Comparison of ENCODE assay signal across 8 cellular contexts in the genomic region with DNA sequence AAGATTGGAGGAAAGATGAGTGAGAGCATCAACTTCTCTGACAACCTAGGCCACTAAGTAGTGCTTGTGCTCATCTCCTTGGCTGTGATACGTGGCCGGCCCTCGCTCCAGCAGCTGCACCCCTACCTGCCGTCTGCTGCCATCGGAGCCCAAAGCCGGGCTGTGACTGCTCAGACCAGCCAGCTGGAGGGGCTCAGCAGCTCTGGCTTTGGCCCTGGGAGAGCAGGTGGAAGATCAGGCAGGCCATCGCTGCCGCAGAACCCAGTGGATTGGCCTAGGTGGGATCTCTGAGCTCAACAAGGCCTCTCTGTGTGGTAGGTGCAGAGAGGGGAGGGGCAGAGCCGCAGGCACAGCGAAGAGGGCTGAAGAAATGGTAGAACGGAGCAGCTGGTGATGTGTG. TPM values are rescaled to one million over a fixed set of nuclear protein-coding genes. Genes with fewer than 3 reads are reported as not detected.
DNase-seq lines count a peak whose midpoint lies in the region; ATAC-seq and TF ChIP-seq lines count a peak whose summit lies in the region.
"Not testable (repeated sequence)": the region's sequence is repeated elsewhere in the genome, so short reads cannot be mapped to it uniquely, and the experiment has no call there.
"Had no signal": no experiment of that assay in that cellular context is flagged by ENCODE, and none has a peak within 500 bp of the region (broad histone marks: within the 10 kb centered on the region; RNA-seq: fewer than 3 reads in every experiment).

No MANE protein-coding gene starts in this region.

- H3K27me3 Mint-ChIP-seq in activated naive CD4-positive, alpha-beta T cell treated with anti-CD3 and anti-CD28 coated beads, Interleukin-2, amount 50 U/mL, for 24 hours; stimulated activated naive B cell treated with anti-CD40 and anti-IgM and Interleukin-4, amounts not matched to agents 10 μg/mL and 1 μg/mL and 100 μg/mL, for 72 hours: not testable (repeated sequence)

- intact Hi-C loops in posterior vena cava (cut with DNase I), result not testable (repeated sequence)

- H3K4me1 ChIP-seq in RWPE2 (ENCODE audit: insufficient read depth, poor library complexity, severe bottlenecking); lung (ENCODE audit: control insufficient read depth in 2 of 2, insufficient read depth in 2 of 2, low read length in 2 of 2): not testable (repeated sequence)

- not testable (repeated sequence) for H3K9me3 ChIP-seq in RWPE2 (ENCODE audit: severe bottlenecking); lung (ENCODE audit: control insufficient read depth in 2 of 2, insufficient read depth in 1 of 2, low read length in 1 of 2)

- not testable (repeated sequence) for H3K27me3 ChIP-seq in RWPE2 (ENCODE audit: insufficient read depth, poor library complexity, severe bottlenecking); lung (ENCODE audit: control insufficient read depth, insufficient read depth)

- 93 to 96% methylated on average over 10 to 11 of the region's 11 CpGs for WGBS in lung, 2 donors

- H3K4me1 Mint-ChIP-seq in activated naive CD4-positive, alpha-beta T cell treated with anti-CD3 and anti-CD28 coated beads, Interleukin-2, amount 50 U/mL, for 24 hours; stimulated activated naive B cell treated with anti-CD40 and anti-IgM and Interleukin-4, amounts not matched to agents 10 μg/mL and 1 μg/mL and 100 μg/mL, for 72 hours: not testable (repeated sequence)

- DNase-seq in RWPE2 (ENCODE audit: low spot score) (peak; percentile 65), coronary artery (ENCODE audit: low spot score) (peak; percentile 75), left lobe of liver (ENCODE audit: low spot score) (peak; percentile 61), lung (ENCODE audit: low spot score) (peak; percentile 27), posterior vena cava (ENCODE audit: low spot score) (peak; percentile 57)
- not testable (repeated sequence) for DNase-seq in stimulated activated naive B cell treated with anti-CD40 and anti-IgM and Interleukin-4, amounts not matched to agents 10 μg/mL and 1 μg/mL and 100 μg/mL, for 72 hours

- ATAC-seq in RWPE2 (ENCODE audit: low read depth); left lobe of liver; lung (ENCODE audit: insufficient read depth, low FRiP score); stimulated activated naive B cell treated with anti-CD40 and anti-IgM and Interleukin-4, amounts not matched to agents 10 μg/mL and 1 μg/mL and 100 μg/mL, for 72 hours (replicated peaks): not testable (repeated sequence)

- not testable (repeated sequence) for H3K27ac ChIP-seq in RWPE2 (ENCODE audit: poor library complexity, severe bottlenecking); coronary artery; lung (ENCODE audit: low read depth in 1 of 2, low read length in 1 of 2)

- H3K36me3 Mint-ChIP-seq in activated naive CD4-positive, alpha-beta T cell treated with anti-CD3 and anti-CD28 coated beads, Interleukin-2, amount 50 U/mL, for 24 hours; stimulated activated naive B cell treated with anti-CD40 and anti-IgM and Interleukin-4, amounts not matched to agents 10 μg/mL and 1 μg/mL and 100 μg/mL, for 72 hours: not testable (repeated sequence)

- not testable (repeated sequence) for H3K4me3 Mint-ChIP-seq in activated naive CD4-positive, alpha-beta T cell treated with anti-CD3 and anti-CD28 coated beads, Interleukin-2, amount 50 U/mL, for 24 hours; stimulated activated naive B cell treated with anti-CD40 and anti-IgM and Interleukin-4, amounts not matched to agents 10 μg/mL and 1 μg/mL and 100 μg/mL, for 72 hours

- H3K4me3 ChIP-seq in RWPE2 (ENCODE audit: severe bottlenecking); coronary artery; lung: not testable (repeated sequence)

- H3K36me3 ChIP-seq in RWPE2 (ENCODE audit: low read depth); lung (ENCODE audit: control insufficient read depth in 2 of 2, insufficient read depth in 2 of 2, low read length in 2 of 2): not testable (repeated sequence)

- H3K27ac Mint-ChIP-seq in activated naive CD4-positive, alpha-beta T cell treated with anti-CD3 and anti-CD28 coated beads, Interleukin-2, amount 50 U/mL, for 24 hours, result peak overlapping the region; percentile 12
- H3K27ac Mint-ChIP-seq in stimulated activated naive B cell treated with anti-CD40 and anti-IgM and Interleukin-4, amounts not matched to agents 10 μg/mL and 1 μg/mL and 100 μg/mL, for 72 hours, result peak overlapping the region; percentile 25

- TF ChIP-seq CTCF in RWPE2 (IDR thresholded peaks at IDR 0.05; ENCODE audit: poor library complexity, severe bottlenecking); coronary artery (IDR thresholded peaks at IDR 0.05); lung (IDR thresholded peaks at IDR 0.05; ENCODE audit: control extremely low read depth, extremely low read depth): not testable (repeated sequence)

- H3K9me3 Mint-ChIP-seq in activated naive CD4-positive, alpha-beta T cell treated with anti-CD3 and anti-CD28 coated beads, Interleukin-2, amount 50 U/mL, for 24 hours; stimulated activated naive B cell treated with anti-CD40 and anti-IgM and Interleukin-4, amounts not matched to agents 10 μg/mL and 1 μg/mL and 100 μg/mL, for 72 hours: not testable (repeated sequence)

RNA-seq across cellular contexts. Expression of a gene that starts 54.3 kb away (rescaled TPM):
- total RNA-seq in left lobe of liver, result 0.70 TPM
- 1 to 10 TPM in 1 of 2 donors, under 1 TPM in 1; 0.51 to 7.5 TPM for total RNA-seq in lung
- 1 to 10 TPM in 1 of 2 donors, under 1 TPM in 1; 0.29 to 2.5 TPM for polyA plus RNA-seq in lung
- 1 to 10 TPM; 3.2 to 3.6 TPM for total RNA-seq in posterior vena cava
- polyA plus RNA-seq: CD8-positive, alpha-beta memory T cell had no signal
